8 cellular contexts compared by ENCODE assay signal in the genomic region with DNA sequence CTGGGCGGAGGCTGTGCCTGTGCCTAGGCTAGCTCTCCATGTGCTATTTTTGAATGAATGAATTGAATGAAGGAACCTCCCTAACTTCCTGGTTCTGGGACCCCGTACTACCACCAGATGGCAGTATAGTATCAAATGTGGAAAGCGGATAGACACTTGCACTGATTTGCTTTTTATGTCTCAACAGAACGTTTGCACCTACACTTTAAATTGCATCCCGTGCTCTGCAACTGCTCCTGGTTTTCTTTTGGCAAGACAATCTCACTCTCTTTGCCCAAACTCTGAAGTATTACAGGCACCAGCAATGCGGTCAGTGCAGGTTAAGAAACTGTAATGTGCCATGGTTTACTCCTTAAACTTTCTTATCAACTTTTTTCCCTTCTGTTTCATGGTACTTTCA. TPM values are rescaled to one million over a fixed set of nuclear protein-coding genes. Genes with fewer than 3 reads are reported as not detected.
DNase-seq lines count a peak whose midpoint lies in the region; ATAC-seq and TF ChIP-seq lines count a peak whose summit lies in the region.

No MANE protein-coding gene starts in this region.

- H3K9me2 ChIP-seq in PC-9 (ENCODE audit: insufficient read depth): no peaks in the 10 kb centered on the region

- no peaks in the 10 kb centered on the region for H3F3A ChIP-seq in PC-9 (ENCODE audit: insufficient read depth, low read depth)

- DNase-seq in DMS53 (lab: John Stamatoyannopoulos, UW): peak; percentile 74
- DNase-seq in HT1080 (ENCODE audit: low read depth): peak; percentile 71
- DNase-seq in PC-9: peak in 1 of 2 experiments; percentile 18
- DNase-seq in astrocyte of the hippocampus (ENCODE audit: low read depth, low spot score): peak; percentile 82
- DNase-seq in iPS-NIHi11 (ENCODE audit: low spot score): peak; percentile 55
- peak; percentile 8 to 46 for DNase-seq in stimulated activated CD4-positive, alpha-beta T cell treated with anti-CD3 and anti-CD28 coated beads, Interleukin-2, amount 100 ng/mL, for 24 hours
- no peak for DNase-seq in putamen (ENCODE audit: low spot score)

- peak; percentile 65 for ATAC-seq in GM19438 (IDR thresholded peaks at IDR 0.05; ENCODE audit: low read depth, unreplicated experiment)

- intact Hi-C loops in PC-9 (cut with micrococcal nuclease; ENCODE audit: unreplicated experiment): loop anchor here (2.0 to 5.0 kb wide), 3 partner anchors 399 to 1247 kb away; no protein-coding TSS in a partner anchor

- H3K27me3 ChIP-seq in PC-9 (ENCODE audit: insufficient read depth, low read depth): no peaks in the 10 kb centered on the region

- POLR2A ChIA-PET in PC-9 (lab: Charles Lee; ENCODE audit: unreplicated experiment): interaction anchor here (0.6 kb wide), 1 partner anchor 1860 kb away, joined by 3 read pairs; no protein-coding TSS in a partner anchor

- H3K4me3 ChIP-seq in PC-9: no peak overlapping the region

- no peak overlapping the region for H3K27ac ChIP-seq in PC-9

- H4K20me1 ChIP-seq in PC-9 (ENCODE audit: insufficient read depth): no peaks in the 10 kb centered on the region

- BruUV-seq in PC-9 (replicated peaks; lab: Mats Ljungman, UMichigan): no TSS peak

- peak; percentile 81 for TF ChIP-seq CTCF in PC-9 (conservative IDR thresholded peaks at IDR 0.05)

- H3K36me3 ChIP-seq in PC-9 (ENCODE audit: low read depth): no peaks in the 10 kb centered on the region

- no peaks in the 10 kb centered on the region for H3K4me1 ChIP-seq in PC-9 (replicated peaks; ENCODE audit: insufficient read depth)

- H3K4me2 ChIP-seq in PC-9: no peak overlapping the region

- no peak overlapping the region for H2AFZ ChIP-seq in PC-9

- no peaks in the 10 kb centered on the region for H3K79me2 ChIP-seq in PC-9 (ENCODE audit: low read depth)

- H3K9me3 ChIP-seq in PC-9 (ENCODE audit: insufficient read depth, low read depth): no peaks in the 10 kb centered on the region

- CTCF ChIA-PET in PC-9 (lab: Charles Lee): interaction anchor here (0.6 to 0.8 kb wide), 2 partner anchors 1144 to 1245 kb away, joined by 3 to 4 read pairs; no protein-coding TSS in a partner anchor

RNA-seq across cellular contexts. Expression of a gene that starts 6.5 kb away (rescaled TPM):
- 48.3 and 55.9 TPM in 2 replicates for total RNA-seq in HT1080 (2014; rRNA removed; shearing (Covaris generic))
- 13.9 and 15.4 TPM in 2 replicates for polyA plus RNA-seq in HT1080 (2015; cell fraction: cytosol; rRNA removed)
- 20.5 and 24.3 TPM in 2 replicates for polyA plus RNA-seq in HT1080 (2015; cell fraction: nucleus; rRNA removed)
- not detected in 2 replicates for total RNA-seq in PC-9 (2021)

RNA-seq across cellular contexts. Expression of a gene that starts 30.4 kb away (rescaled TPM):
- not detected in 2 replicates for total RNA-seq in HT1080 (2014; rRNA removed; shearing (Covaris generic))
- not detected in 2 replicates for polyA plus RNA-seq in HT1080 (2015; cell fraction: cytosol; rRNA removed)
- 0.23 TPM in 1 of 2 replicates, not detected in the other for polyA plus RNA-seq in HT1080 (2015; cell fraction: nucleus; rRNA removed)
- total RNA-seq in PC-9 (2021): not detected in 2 replicates

Comparison
In these comparisons a context has a peak if more than half of its experiments do, and no peak if none do; other contexts are left out.
1. RNA of a gene that starts 6.5 kb away (total RNA-seq): 48.3 to 55.9 TPM in HT1080; not detected in PC-9; every median in the first group is over 10 times any median in the second.